21 cellular contexts compared by ENCODE assay signal in genomic region chr15:89074402-89075012, GRCh38.
"Had no signal": no experiment of that assay in that cellular context is flagged by ENCODE, and none has a peak within 500 bp of the region (broad histone marks: within the 10 kb centered on the region; RNA-seq: fewer than 3 reads in every experiment).

No MANE protein-coding gene starts in this region.

- H3K4me1 Mint-ChIP-seq: activated naive CD4-positive, alpha-beta T cell treated with anti-CD3 and anti-CD28 coated beads, Interleukin-2, amount 10 ng/mL, durations not matched to agents 7 days and 5 days; memory B cell had no signal

- H3K9me3 Mint-ChIP-seq: activated CD4-positive, alpha-beta memory T cell treated with anti-CD3 and anti-CD28 coated beads, Interleukin-2, amount 10 ng/mL, durations not matched to agents 7 days and 5 days; activated CD4-positive, alpha-beta T cell treated with anti-CD3 and anti-CD28 coated beads, Interleukin-2, amount 10 ng/mL, durations not matched to agents 24 days and 14 days; activated naive CD4-positive, alpha-beta T cell treated with anti-CD3 and anti-CD28 coated beads, Interleukin-2, amount 10 ng/mL, durations not matched to agents 7 days and 5 days; memory B cell; natural killer cell treated with Interleukin-12 subunit alpha and Interleukin-12 subunit beta and Interleukin-15 and Interleukin-18, amount 100 ng/mL, for 72 hours; T-helper 1 cell treated with Interleukin-12 subunit alpha and Interleukin-12 subunit beta and Interleukin-4 antibody, amounts not matched to agents 30 μg/mL and 1 μg/mL, for 36 hours had no signal

- H3K4me1 ChIP-seq: body of pancreas, left ventricle myocardium inferior, pancreas had no signal

- DNase-seq: activated CD4-positive, alpha-beta memory T cell treated with anti-CD3 and anti-CD28 coated beads, Interleukin-2, amount 10 ng/mL, durations not matched to agents 7 days and 5 days; activated CD4-positive, alpha-beta T cell treated with anti-CD3 and anti-CD28 coated beads, Interleukin-2, amount 10 ng/mL, durations not matched to agents 24 days and 14 days; activated effector memory CD4-positive, alpha-beta T cell treated with anti-CD3 and anti-CD28 coated beads, Interleukin-2, amount 50 U/mL, for 16 hours; activated naive CD4-positive, alpha-beta T cell treated with anti-CD3 and anti-CD28 coated beads, Interleukin-2, amount 10 ng/mL, durations not matched to agents 7 days and 5 days; activated T-cell treated with anti-CD3 and anti-CD28 coated beads for 4 hours; body of pancreas; effector CD4-positive, alpha-beta T cell; foreskin melanocyte; hypothalamus; left ventricle myocardium inferior; pancreas; right cardiac atrium; stimulated activated CD4-positive, alpha-beta T cell treated with anti-CD3 and anti-CD28 coated beads, Interleukin-4, amount 100 ng/mL, for 4 hours; stimulated activated naive CD8-positive, alpha-beta T cell treated with anti-CD3 and anti-CD28 coated beads, Interleukin-15, amount 100 ng/mL, for 72 hours; T1000; tibial artery had no signal

- H3K4me3 Mint-ChIP-seq: activated CD4-positive, alpha-beta memory T cell treated with anti-CD3 and anti-CD28 coated beads, Interleukin-2, amount 10 ng/mL, durations not matched to agents 7 days and 5 days; activated CD4-positive, alpha-beta T cell treated with anti-CD3 and anti-CD28 coated beads, Interleukin-2, amount 10 ng/mL, durations not matched to agents 24 days and 14 days; activated naive CD4-positive, alpha-beta T cell treated with anti-CD3 and anti-CD28 coated beads, Interleukin-2, amount 10 ng/mL, durations not matched to agents 7 days and 5 days; memory B cell; natural killer cell treated with Interleukin-12 subunit alpha and Interleukin-12 subunit beta and Interleukin-15 and Interleukin-18, amount 100 ng/mL, for 72 hours; stimulated activated naive CD8-positive, alpha-beta T cell treated with anti-CD3 and anti-CD28 coated beads, Interleukin-15, amount 100 ng/mL, for 72 hours; T-helper 1 cell treated with Interleukin-12 subunit alpha and Interleukin-12 subunit beta and Interleukin-4 antibody, amounts not matched to agents 30 μg/mL and 1 μg/mL, for 36 hours had no signal

- H3K27me3 ChIP-seq: body of pancreas, pancreas, tibial artery had no signal

- H3K27ac ChIP-seq: body of pancreas, left ventricle myocardium inferior, pancreas, tibial artery, VCaP had no signal

- H3K4me3 ChIP-seq: body of pancreas, left ventricle myocardium inferior, pancreas, tibial artery had no signal

- ATAC-seq: activated CD4-positive, CD25-positive, alpha-beta regulatory T cell treated with anti-CD3 and anti-CD28 coated beads, Interleukin-2, amount 50 U/mL, for 24 hours; body of pancreas; natural killer cell treated with Interleukin-12 subunit alpha and Interleukin-12 subunit beta and Interleukin-15 and Interleukin-18, amount 100 ng/mL, for 72 hours; right cardiac atrium; stimulated activated naive CD8-positive, alpha-beta T cell treated with anti-CD3 and anti-CD28 coated beads, Interleukin-15, amount 100 ng/mL, for 72 hours had no signal

- H3K27ac Mint-ChIP-seq: activated CD4-positive, alpha-beta memory T cell treated with anti-CD3 and anti-CD28 coated beads, Interleukin-2, amount 10 ng/mL, durations not matched to agents 7 days and 5 days; activated CD4-positive, alpha-beta T cell treated with anti-CD3 and anti-CD28 coated beads, Interleukin-2, amount 10 ng/mL, durations not matched to agents 24 days and 14 days; activated naive CD4-positive, alpha-beta T cell treated with anti-CD3 and anti-CD28 coated beads, Interleukin-2, amount 10 ng/mL, durations not matched to agents 7 days and 5 days; memory B cell; natural killer cell treated with Interleukin-12 subunit alpha and Interleukin-12 subunit beta and Interleukin-15 and Interleukin-18, amount 100 ng/mL, for 72 hours; T-helper 1 cell treated with Interleukin-12 subunit alpha and Interleukin-12 subunit beta and Interleukin-4 antibody, amounts not matched to agents 30 μg/mL and 1 μg/mL, for 36 hours had no signal

- H3K36me3 ChIP-seq: left ventricle myocardium inferior, pancreas had no signal

- H3K9me3 ChIP-seq: body of pancreas, left ventricle myocardium inferior, pancreas, tibial artery had no signal
